In genomic region chr3:103218793-103219192, GRCh38 we compare ENCODE assay signal across 13 cellular contexts.
DNase-seq lines count a peak whose midpoint lies in the region; ATAC-seq and TF ChIP-seq lines count a peak whose summit lies in the region.
"Had no signal": no experiment of that assay in that cellular context is flagged by ENCODE, and none has a peak within 500 bp of the region (broad histone marks: within the 10 kb centered on the region; RNA-seq: fewer than 3 reads in every experiment).

No MANE protein-coding gene starts in this region.

- H3K36me3 ChIP-seq in osteoblast (ENCODE audit: insufficient read depth, low read length), result no peaks in the 10 kb centered on the region

- no peaks in the 10 kb centered on the region for H3K27me3 ChIP-seq in osteoblast (ENCODE audit: insufficient read depth, low read length)

- no peaks in the 10 kb centered on the region for H3K4me1 ChIP-seq in osteoblast (ENCODE audit: insufficient read depth, low read length)

- H4K20me1 ChIP-seq in osteoblast (ENCODE audit: insufficient read depth, low read length), result no peaks in the 10 kb centered on the region

- DNase-seq in choroid plexus epithelial cell (ENCODE audit: low read depth), result peak; percentile 7
- no peak for DNase-seq in osteoblast (ENCODE audit: insufficient read length, low spot score, missing footprints)
- DNase-seq in stimulated activated CD4-positive, alpha-beta T cell treated with anti-CD3 and anti-CD28 coated beads, Interleukin-4, amount 100 ng/mL, for 24 hours, result no peak
- DNase-seq in COLO668 (lab: John Stamatoyannopoulos, UW; ENCODE audit: unreplicated experiment), result no peak
- no peak for DNase-seq in activated CD8-positive, alpha-beta memory T cell treated with anti-CD3 and anti-CD28 coated beads, Interleukin-2, amount 50 U/mL, for 4 hours
- DNase-seq: activated CD4-positive, alpha-beta T cell treated with anti-CD3 and anti-CD28 coated beads, Interleukin-2, amount 50 U/mL, for 4 hours; hippocampal formation; NCI-H1092 treated with DMSO at 0.1 percent for 48 hours; NCI-H510A had no signal

- no peak overlapping the region for H3K27ac ChIP-seq in osteoblast (ENCODE audit: low read depth, low read length)

- TF ChIP-seq CTCF in choroid plexus epithelial cell (conservative IDR thresholded peaks at IDR 0.05; ENCODE audit: low read depth, low read length), result no peak
- no peak for TF ChIP-seq CTCF in osteoblast (IDR thresholded peaks at IDR 0.05; ENCODE audit: extremely low read depth, low read depth, low read length)

- H3K79me2 ChIP-seq in osteoblast (ENCODE audit: insufficient read depth, low read length), result no peaks in the 10 kb centered on the region

- no peaks in the 10 kb centered on the region for H3K9me3 ChIP-seq in osteoblast (ENCODE audit: low read depth, low read length)

- ATAC-seq in GM18519 (IDR thresholded peaks at IDR 0.05; ENCODE audit: low FRiP score, unreplicated experiment), result peak; percentile 20
- peak; percentile 26 for ATAC-seq in GM21717 (IDR thresholded peaks at IDR 0.05; ENCODE audit: unreplicated experiment)
- peak; percentile 8 for ATAC-seq in HG03432 (IDR thresholded peaks at IDR 0.05; ENCODE audit: unreplicated experiment)
- ATAC-seq: natural killer cell treated with Interleukin-12 subunit alpha and Interleukin-12 subunit beta and Interleukin-15 and Interleukin-18, amount 100 ng/mL, for 72 hours had no signal

- no peak overlapping the region for H3K4me2 ChIP-seq in osteoblast (ENCODE audit: insufficient read depth, low read length)

- no peak overlapping the region for H2AFZ ChIP-seq in osteoblast (ENCODE audit: low read length)

- H3K4me3 ChIP-seq in choroid plexus epithelial cell (ENCODE audit: low read depth, low read length), result no peak overlapping the region
- H3K4me3 ChIP-seq in osteoblast (ENCODE audit: insufficient read depth, low read length), result no peak overlapping the region
